15 cellular contexts compared by ENCODE assay signal in the genomic region with DNA sequence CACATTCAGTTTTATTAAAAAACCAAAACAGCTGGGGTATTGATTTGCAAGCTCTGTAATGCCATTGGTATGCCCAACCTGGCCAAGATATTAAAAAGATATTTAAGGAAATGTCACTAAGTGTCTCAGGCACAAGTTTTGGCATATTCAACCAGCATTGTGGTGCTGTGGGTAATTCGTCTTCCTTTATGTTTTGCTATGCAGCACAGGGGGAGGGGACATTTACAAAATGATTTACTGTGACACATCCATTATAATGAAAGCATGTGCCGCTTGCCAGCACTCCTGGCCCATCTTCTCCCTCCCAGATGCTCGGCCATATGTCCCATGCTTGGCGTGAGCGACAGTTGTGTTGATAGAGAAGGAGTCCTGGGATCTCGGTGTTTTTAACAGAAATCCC.
DNase-seq lines count a peak whose midpoint lies in the region; ATAC-seq and TF ChIP-seq lines count a peak whose summit lies in the region.
"Had no signal": no experiment of that assay in that cellular context is flagged by ENCODE, and none has a peak within 500 bp of the region (broad histone marks: within the 10 kb centered on the region; RNA-seq: fewer than 3 reads in every experiment).

No MANE protein-coding gene starts in this region.

- TF ChIP-seq CTCF in HFFc6 (IDR thresholded peaks at IDR 0.05) (no peak), glutamatergic neuron (IDR thresholded peaks at IDR 0.05; ENCODE audit: partially characterized antibody, unreplicated experiment) (no peak), osteocyte (IDR thresholded peaks at IDR 0.05) (no peak)

- peaks cover 3% of the 10 kb centered on the region; the same call in 1 of the 2 replicates for H3K27me3 Mint-ChIP-seq in HFFc6 (ENCODE audit: insufficient read depth)
- peaks cover 22% of the 10 kb centered on the region for H3K27me3 Mint-ChIP-seq in glutamatergic neuron (ENCODE audit: unreplicated experiment)
- H3K27me3 Mint-ChIP-seq in osteocyte (ENCODE audit: unreplicated experiment) = no peaks in the 10 kb centered on the region

- no peak for DNase-seq in HFFc6
- DNase-seq in NCI-H69 (lab: John Stamatoyannopoulos, UW) = peak; percentile 89
- DNase-seq in glutamatergic neuron = peak; percentile 68
- DNase-seq in osteocyte (ENCODE audit: extremely low spot score, unreplicated experiment) = no peak
- no peak for DNase-seq in NCI-H1105 (lab: John Stamatoyannopoulos, UW)
- DNase-seq in T-helper 2 cell = no peak
- no peak for DNase-seq in stimulated activated CD4-positive, alpha-beta T cell treated with anti-CD3 and anti-CD28 coated beads, Interleukin-4, amount 100 ng/mL, for 1 hour
- DNase-seq: activated CD4-positive, alpha-beta T cell treated with anti-CD3 and anti-CD28 coated beads, Interleukin-2, amount 10 ng/mL, durations not matched to agents 24 days and 14 days; activated effector memory CD4-positive, alpha-beta T cell treated with anti-CD3 and anti-CD28 coated beads, Interleukin-2, amount 50 U/mL, for 16 hours; DND-41; left colon; midbrain; NCI-H1105 treated with DMSO at 0.1 percent for 48 hours; upper lobe of right lung had no signal

- no peak for ATAC-seq in GM18909 (IDR thresholded peaks at IDR 0.05; ENCODE audit: poor library complexity, unreplicated experiment)
- ATAC-seq: left colon, upper lobe of right lung had no signal

- H3K27ac Mint-ChIP-seq in HFFc6 (peak overlapping the region; percentile 60), glutamatergic neuron (ENCODE audit: unreplicated experiment) (peak overlapping the region; percentile 99), osteocyte (ENCODE audit: unreplicated experiment) (peak overlapping the region; percentile 96)
- H3K27ac Mint-ChIP-seq: activated CD4-positive, alpha-beta T cell treated with anti-CD3 and anti-CD28 coated beads, Interleukin-2, amount 10 ng/mL, durations not matched to agents 24 days and 14 days had no signal

- peak overlapping the region; percentile 41; the same call in 1 of the 2 replicates for H3K4me3 Mint-ChIP-seq in HFFc6
- peak overlapping the region; percentile 81 for H3K4me3 Mint-ChIP-seq in glutamatergic neuron (ENCODE audit: unreplicated experiment)
- no peak overlapping the region for H3K4me3 Mint-ChIP-seq in osteocyte (ENCODE audit: unreplicated experiment)
- H3K4me3 Mint-ChIP-seq: activated CD4-positive, alpha-beta T cell treated with anti-CD3 and anti-CD28 coated beads, Interleukin-2, amount 10 ng/mL, durations not matched to agents 24 days and 14 days had no signal

- H3K36me3 Mint-ChIP-seq in HFFc6 (ENCODE audit: low read depth) = no peaks in the 10 kb centered on the region; the same call in 1 of the 2 replicates
- H3K36me3 Mint-ChIP-seq in glutamatergic neuron (ENCODE audit: unreplicated experiment) = no peaks in the 10 kb centered on the region
- H3K36me3 Mint-ChIP-seq in osteocyte (ENCODE audit: unreplicated experiment) = no peaks in the 10 kb centered on the region

- H3K4me1 Mint-ChIP-seq in HFFc6 (ENCODE audit: low read depth) (peaks cover 68% of the 10 kb centered on the region), glutamatergic neuron (ENCODE audit: low read depth, unreplicated experiment) (peaks cover 66% of the 10 kb centered on the region), osteocyte (ENCODE audit: unreplicated experiment) (peaks cover 71% of the 10 kb centered on the region)
- H3K4me1 Mint-ChIP-seq: activated CD4-positive, alpha-beta T cell treated with anti-CD3 and anti-CD28 coated beads, Interleukin-2, amount 10 ng/mL, durations not matched to agents 24 days and 14 days had no signal

- H3K9me3 Mint-ChIP-seq in HFFc6 (no peaks in the 10 kb centered on the region), glutamatergic neuron (ENCODE audit: unreplicated experiment) (peaks cover 26% of the 10 kb centered on the region), osteocyte (ENCODE audit: unreplicated experiment) (no peaks in the 10 kb centered on the region)
- H3K9me3 Mint-ChIP-seq: activated CD4-positive, alpha-beta T cell treated with anti-CD3 and anti-CD28 coated beads, Interleukin-2, amount 10 ng/mL, durations not matched to agents 24 days and 14 days had no signal

Comparison
In these comparisons a context has a peak if more than half of its experiments do, and no peak if none do; other contexts are left out.
1. DNase-seq: peak in NCI-H69 (single experiment) and glutamatergic neuron (single experiment); none in HFFc6 (single experiment), osteocyte (single experiment), NCI-H1105 (single experiment), T-helper 2 cell (0 of 5) and stimulated activated CD4-positive, alpha-beta T cell treated with anti-CD3 and anti-CD28 coated beads, Interleukin-4, amount 100 ng/mL, for 1 hour (single experiment).
2. Peak in every context shown above with its lines, with median percentiles within 50 percentile points of each other: H3K27ac Mint-ChIP-seq.